Comparison of ENCODE assay signal across 1 cellular context in the genomic region with DNA sequence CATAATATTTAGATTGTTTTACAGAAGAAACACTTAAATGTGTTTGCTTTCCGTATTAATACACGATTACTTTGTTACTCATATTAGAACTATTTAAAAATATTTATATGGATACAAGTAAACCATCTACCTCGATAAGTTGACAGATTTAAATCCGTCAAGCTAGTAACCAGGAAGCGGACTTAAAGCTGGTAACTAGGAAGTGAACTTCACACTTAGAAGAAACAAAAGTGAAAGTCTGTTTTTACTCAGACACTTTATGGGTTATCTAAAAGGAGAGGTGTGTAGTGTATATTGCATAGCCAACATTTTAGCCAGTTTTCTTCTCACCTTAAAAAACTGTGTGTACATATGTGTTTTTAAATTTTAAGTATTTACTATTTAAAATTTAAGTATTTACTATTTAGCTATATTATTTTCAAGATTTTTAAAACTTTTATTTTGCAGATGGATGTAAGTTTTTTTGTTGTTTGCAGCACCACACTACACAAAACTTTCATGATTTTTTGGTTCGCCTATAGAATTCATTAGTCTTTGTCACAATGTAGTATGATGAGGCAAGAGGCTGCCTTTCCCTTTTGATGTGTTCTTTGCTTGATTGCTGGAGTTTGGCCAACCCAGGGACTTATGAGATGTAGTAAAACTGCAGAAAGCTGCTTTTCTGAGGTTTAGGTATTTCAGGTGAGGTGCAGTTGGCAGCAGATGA.
TF ChIP-seq lines count a peak whose summit lies in the region.

No MANE protein-coding gene starts in this region.

TF ChIP-seq in H1, 55 proteins besides CTCF, POLR2A, EP300 and RAD21:
- TF ChIP-seq, protein P1, sequence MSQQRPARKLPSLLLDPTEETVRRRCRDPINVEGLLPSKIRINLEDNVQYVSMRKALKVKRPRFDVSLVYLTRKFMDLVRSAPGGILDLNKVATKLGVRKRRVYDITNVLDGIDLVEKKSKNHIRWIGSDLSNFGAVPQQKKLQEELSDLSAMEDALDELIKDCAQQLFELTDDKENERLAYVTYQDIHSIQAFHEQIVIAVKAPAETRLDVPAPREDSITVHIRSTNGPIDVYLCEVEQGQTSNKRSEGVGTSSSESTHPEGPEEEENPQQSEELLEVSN (IDR thresholded peaks at IDR 0.05), result no peak
- TF ChIP-seq JUN (IDR thresholded peaks at IDR 0.05; ENCODE audit: low read depth, low read length) (no peak), BACH1 (IDR thresholded peaks at IDR 0.05; ENCODE audit: low read length) (no peak), SIX5 (IDR thresholded peaks at IDR 0.05; ENCODE audit: low read depth, low read length) (no peak), CEBPB (IDR thresholded peaks at IDR 0.05; ENCODE audit: low read depth, low read length) (no peak), EZH2 (IDR thresholded peaks at IDR 0.05; ENCODE audit: low read depth, low read length, severe bottlenecking) (no peak), RNF2 (IDR thresholded peaks at IDR 0.05; ENCODE audit: borderline replicate concordance, low read depth, low read length, missing control alignments, poor library complexity, severe bottlenecking) (no peak), TBP (IDR thresholded peaks at IDR 0.05; ENCODE audit: low read depth, low read length) (no peak), SIN3A (conservative IDR thresholded peaks at IDR 0.05 in 1 of 2, IDR thresholded peaks at IDR 0.05 in 1 of 2; ENCODE audit: low read depth in 1 of 2, low read length in 2 of 2) (no peak), CBX5 (IDR thresholded peaks at IDR 0.05; ENCODE audit: low read depth, low read length) (no peak), HDAC2 (IDR thresholded peaks at IDR 0.05; ENCODE audit: borderline replicate concordance in 1 of 2, low read depth in 2 of 2, low read length in 2 of 2) (no peak), TEAD4 (IDR thresholded peaks at IDR 0.05; ENCODE audit: low read depth, low read length) (no peak)
- TF ChIP-seq, protein P2, sequence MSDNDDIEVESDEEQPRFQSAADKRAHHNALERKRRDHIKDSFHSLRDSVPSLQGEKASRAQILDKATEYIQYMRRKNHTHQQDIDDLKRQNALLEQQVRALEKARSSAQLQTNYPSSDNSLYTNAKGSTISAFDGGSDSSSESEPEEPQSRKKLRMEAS (IDR thresholded peaks at IDR 0.05), result no peak
- TF ChIP-seq, protein P3, sequence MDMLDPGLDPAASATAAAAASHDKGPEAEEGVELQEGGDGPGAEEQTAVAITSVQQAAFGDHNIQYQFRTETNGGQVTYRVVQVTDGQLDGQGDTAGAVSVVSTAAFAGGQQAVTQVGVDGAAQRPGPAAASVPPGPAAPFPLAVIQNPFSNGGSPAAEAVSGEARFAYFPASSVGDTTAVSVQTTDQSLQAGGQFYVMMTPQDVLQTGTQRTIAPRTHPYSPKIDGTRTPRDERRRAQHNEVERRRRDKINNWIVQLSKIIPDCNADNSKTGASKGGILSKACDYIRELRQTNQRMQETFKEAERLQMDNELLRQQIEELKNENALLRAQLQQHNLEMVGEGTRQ (IDR thresholded peaks at IDR 0.05; ENCODE audit: low read length), result no peak
- TF ChIP-seq, protein P4, sequence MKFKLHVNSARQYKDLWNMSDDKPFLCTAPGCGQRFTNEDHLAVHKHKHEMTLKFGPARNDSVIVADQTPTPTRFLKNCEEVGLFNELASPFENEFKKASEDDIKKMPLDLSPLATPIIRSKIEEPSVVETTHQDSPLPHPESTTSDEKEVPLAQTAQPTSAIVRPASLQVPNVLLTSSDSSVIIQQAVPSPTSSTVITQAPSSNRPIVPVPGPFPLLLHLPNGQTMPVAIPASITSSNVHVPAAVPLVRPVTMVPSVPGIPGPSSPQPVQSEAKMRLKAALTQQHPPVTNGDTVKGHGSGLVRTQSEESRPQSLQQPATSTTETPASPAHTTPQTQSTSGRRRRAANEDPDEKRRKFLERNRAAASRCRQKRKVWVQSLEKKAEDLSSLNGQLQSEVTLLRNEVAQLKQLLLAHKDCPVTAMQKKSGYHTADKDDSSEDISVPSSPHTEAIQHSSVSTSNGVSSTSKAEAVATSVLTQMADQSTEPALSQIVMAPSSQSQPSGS (IDR thresholded peaks at IDR 0.05; ENCODE audit: low read length), result no peak
